9 cellular contexts compared by ENCODE assay signal in genomic region chr17:76688165-76688622, GRCh38. TPM values are rescaled to one million over a fixed set of nuclear protein-coding genes. Genes with fewer than 3 reads are reported as not detected.
DNase-seq lines count a peak whose midpoint lies in the region; ATAC-seq, FAIRE-seq and TF ChIP-seq lines count a peak whose summit lies in the region.
"Had no signal": no experiment of that assay in that cellular context is flagged by ENCODE, and none has a peak within 500 bp of the region (broad histone marks: within the 10 kb centered on the region; RNA-seq: fewer than 3 reads in every experiment).

No MANE protein-coding gene starts in this region.

- ATAC-seq in esophagus mucosa: peak; percentile 10

- TF ChIP-seq POLR2A in H54 (IDR thresholded peaks at IDR 0.05; ENCODE audit: low read depth, low read length): no peak

- intact Hi-C loops in posterior vena cava (cut with DNase I): no loop called here

- CTCF ChIA-PET in HEK293T (lab: Yijun Ruan, JAX): interaction anchor here (1.1 to 1.4 kb wide), 3 partner anchors 10 to 25 kb away, joined by 3 to 7 read pairs (median 4); no protein-coding TSS in a partner anchor

- POLR2A ChIA-PET in HEK293T (lab: Yijun Ruan, JAX): interaction anchor here (1.0 to 4.5 kb wide), 7 partner anchors 10 to 130 kb away, joined by 3 to 24 read pairs (median 8); partner anchors contain the start of gene MXRA7

- DNase-seq in H54 (ENCODE audit: insufficient read length, low spot score) (peak; percentile 42), posterior vena cava (ENCODE audit: low spot score) (peak; percentile 82), HEK293T (ENCODE audit: extremely low spot score) (no peak), NOMO-1 treated with dmso at 0.1 percent for 144 hours (lab: John Stamatoyannopoulos, UW; ENCODE audit: unreplicated experiment) (no peak), RCC 7860 (ENCODE audit: low spot score) (no peak)
- DNase-seq: activated gamma-delta T cell; CD4-positive, alpha-beta memory T cell; NCI-H2081 treated with DMSO at 0.1 percent for 48 hours had no signal

- FAIRE-seq in H54 (lab: Jason Lieb, UNC): no peak
- FAIRE-seq in RCC 7860 (lab: Jason Lieb, UNC): no peak

TF ChIP-seq in HEK293T, 16 proteins besides CTCF, POLR2A, EP300 and RAD21:
- no peak for TF ChIP-seq SUZ12 (IDR thresholded peaks at IDR 0.05)
- TF ChIP-seq PKNOX1 (IDR thresholded peaks at IDR 0.05): no peak
- TF ChIP-seq ZNF384 (IDR thresholded peaks at IDR 0.05): no peak
- no peak for TF ChIP-seq L3MBTL2 (conservative IDR thresholded peaks at IDR 0.05)
- TF ChIP-seq FOXM1 (IDR thresholded peaks at IDR 0.05; ENCODE audit: borderline replicate concordance): no peak
- TF ChIP-seq NFRKB (IDR thresholded peaks at IDR 0.05): no peak
- TF ChIP-seq ARNT (IDR thresholded peaks at IDR 0.05): no peak
- TF ChIP-seq CTBP1 (IDR thresholded peaks at IDR 0.05; ENCODE audit: borderline replicate concordance): no peak
- TF ChIP-seq BHLHE40 (IDR thresholded peaks at IDR 0.05; ENCODE audit: borderline replicate concordance): no peak
- TF ChIP-seq HDGF (IDR thresholded peaks at IDR 0.05; ENCODE audit: borderline replicate concordance): no peak
- TF ChIP-seq TARDBP (IDR thresholded peaks at IDR 0.05): no peak
- TF ChIP-seq ELF4 (IDR thresholded peaks at IDR 0.05): no peak
- TF ChIP-seq LEF1 (IDR thresholded peaks at IDR 0.05; ENCODE audit: borderline replicate concordance): no peak
- TF ChIP-seq FOXK2 (IDR thresholded peaks at IDR 0.05): no peak
- TF ChIP-seq FOXA1 (IDR thresholded peaks at IDR 0.05): no peak
- TF ChIP-seq SP1 (IDR thresholded peaks at IDR 0.05): no peak

RNA-seq across cellular contexts. Expression of gene MXRA7, which starts 22.6 kb away (rescaled TPM):
- 32.3 TPM for total RNA-seq in esophagus mucosa
- 100 to 1,000 TPM; 343 to 428 TPM for total RNA-seq in posterior vena cava

RNA-seq across cellular contexts. Expression of gene JMJD6, which starts 38.2 kb away (rescaled TPM):
- total RNA-seq in esophagus mucosa (11.0 TPM), posterior vena cava (10 to 100 TPM; 32.1 to 43.0 TPM)

RNA-seq across cellular contexts. Expression of gene METTL23, which starts 38.4 kb away (rescaled TPM):
- total RNA-seq in esophagus mucosa: 17.8 TPM
- total RNA-seq in posterior vena cava: 10 to 100 TPM; 23.3 to 25.6 TPM

RNA-seq across cellular contexts. Expression of gene ST6GALNAC1, which starts 44.6 kb away (rescaled TPM):
- total RNA-seq in esophagus mucosa: 16.9 TPM
- 1 to 10 TPM; 2.0 to 2.3 TPM for total RNA-seq in posterior vena cava

RNA-seq across cellular contexts. Expression of gene SRSF2, which starts 48.9 kb away (rescaled TPM):
- total RNA-seq in esophagus mucosa (162 TPM), posterior vena cava (100 to 1,000 TPM; 120 to 133 TPM)

Comparison
In these comparisons a context has a peak if more than half of its experiments do, and no peak if none do; other contexts are left out.
1. DNase-seq: peak in H54 (single experiment) and posterior vena cava (single experiment); none in HEK293T (single experiment), NOMO-1 treated with dmso at 0.1 percent for 144 hours (single experiment) and RCC 7860 (single experiment).
2. RNA of gene MXRA7, which starts 22.6 kb away (total RNA-seq): 343 to 428 TPM in posterior vena cava; 32.3 TPM in esophagus mucosa (single experiment); every median in the first group is over 10 times any median in the second.